ENCODE assay signal across 1 cellular context in the genomic region with DNA sequence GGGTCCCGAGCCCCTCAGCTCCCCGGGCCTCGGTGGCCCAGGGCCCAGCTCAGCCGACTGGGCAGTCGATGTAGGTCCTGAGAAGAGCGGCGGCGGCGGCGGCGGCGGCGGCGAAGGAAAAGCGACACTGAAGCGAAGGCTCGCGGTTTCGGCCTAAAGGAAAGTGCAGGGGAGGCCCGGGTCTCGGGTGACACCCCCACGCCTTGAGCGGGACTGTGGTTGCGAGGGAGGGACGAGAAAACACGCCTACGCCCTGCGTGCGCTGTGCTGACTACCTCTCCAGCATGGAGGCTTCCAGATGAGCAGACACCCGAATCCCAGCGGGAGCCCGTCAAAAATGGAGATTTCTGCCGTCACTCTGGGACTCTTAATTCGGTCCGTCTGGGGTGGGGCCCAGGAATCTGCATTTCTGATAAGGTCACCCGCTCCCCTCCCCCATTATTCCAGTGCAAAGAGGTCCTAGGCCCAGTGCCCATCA.
TF ChIP-seq lines count a peak whose summit lies in the region.

No MANE protein-coding gene starts in this region.

TF ChIP-seq in HEK293, 187 proteins besides CTCF, POLR2A, EP300 and RAD21 (continued from another document and continues in another):
- no peak for TF ChIP-seq ZNF19 (tag by site-specific recombination; IDR thresholded peaks at IDR 0.05; ENCODE audit: low read depth)
- peak; percentile 86; the same call in 1 of the 2 replicates for TF ChIP-seq ZNF785 (tag by site-specific recombination; IDR thresholded peaks at IDR 0.05)
- no peak for TF ChIP-seq ZNF548 (tag by site-specific recombination; IDR thresholded peaks at IDR 0.05)
- TF ChIP-seq YY2 (tag by site-specific recombination; IDR thresholded peaks at IDR 0.05) = no peak
- TF ChIP-seq ZBTB21 (tag by site-specific recombination; IDR thresholded peaks at IDR 0.05) = peak; percentile 10; the same call in 1 of the 2 replicates
- TF ChIP-seq, protein P1, sequence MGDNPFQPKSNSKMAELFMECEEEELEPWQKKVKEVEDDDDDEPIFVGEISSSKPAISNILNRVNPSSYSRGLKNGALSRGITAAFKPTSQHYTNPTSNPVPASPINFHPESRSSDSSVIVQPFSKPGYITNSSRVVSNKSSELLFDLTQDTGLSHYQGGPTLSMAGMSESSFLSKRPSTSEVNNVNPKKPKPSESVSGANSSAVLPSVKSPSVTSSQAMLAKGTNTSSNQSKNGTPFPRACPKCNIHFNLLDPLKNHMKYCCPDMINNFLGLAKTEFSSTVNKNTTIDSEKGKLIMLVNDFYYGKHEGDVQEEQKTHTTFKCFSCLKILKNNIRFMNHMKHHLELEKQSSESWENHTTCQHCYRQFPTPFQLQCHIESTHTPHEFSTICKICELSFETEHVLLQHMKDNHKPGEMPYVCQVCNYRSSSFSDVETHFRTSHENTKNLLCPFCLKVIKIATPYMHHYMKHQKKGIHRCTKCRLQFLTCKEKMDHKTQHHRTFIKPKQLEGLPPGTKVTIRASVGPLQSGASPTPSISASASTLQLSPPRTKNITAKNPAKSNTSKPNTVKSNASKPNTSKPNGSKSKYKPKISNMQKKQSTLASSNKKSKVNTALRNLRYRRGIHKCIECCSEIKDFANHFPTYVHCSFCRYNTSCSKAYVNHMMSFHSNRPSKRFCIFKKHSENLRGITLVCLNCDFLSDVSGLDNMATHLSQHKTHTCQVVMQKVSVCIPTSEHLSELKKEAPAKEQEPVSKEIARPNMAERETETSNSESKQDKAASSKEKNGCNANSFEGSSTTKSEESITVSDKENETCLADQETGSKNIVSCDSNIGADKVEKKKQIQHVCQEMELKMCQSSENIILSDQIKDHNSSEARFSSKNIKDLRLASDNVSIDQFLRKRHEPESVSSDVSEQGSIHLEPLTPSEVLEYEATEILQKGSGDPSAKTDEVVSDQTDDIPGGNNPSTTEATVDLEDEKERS (tag by site-specific recombination; IDR thresholded peaks at IDR 0.05) = no peak
- TF ChIP-seq, protein P2, sequence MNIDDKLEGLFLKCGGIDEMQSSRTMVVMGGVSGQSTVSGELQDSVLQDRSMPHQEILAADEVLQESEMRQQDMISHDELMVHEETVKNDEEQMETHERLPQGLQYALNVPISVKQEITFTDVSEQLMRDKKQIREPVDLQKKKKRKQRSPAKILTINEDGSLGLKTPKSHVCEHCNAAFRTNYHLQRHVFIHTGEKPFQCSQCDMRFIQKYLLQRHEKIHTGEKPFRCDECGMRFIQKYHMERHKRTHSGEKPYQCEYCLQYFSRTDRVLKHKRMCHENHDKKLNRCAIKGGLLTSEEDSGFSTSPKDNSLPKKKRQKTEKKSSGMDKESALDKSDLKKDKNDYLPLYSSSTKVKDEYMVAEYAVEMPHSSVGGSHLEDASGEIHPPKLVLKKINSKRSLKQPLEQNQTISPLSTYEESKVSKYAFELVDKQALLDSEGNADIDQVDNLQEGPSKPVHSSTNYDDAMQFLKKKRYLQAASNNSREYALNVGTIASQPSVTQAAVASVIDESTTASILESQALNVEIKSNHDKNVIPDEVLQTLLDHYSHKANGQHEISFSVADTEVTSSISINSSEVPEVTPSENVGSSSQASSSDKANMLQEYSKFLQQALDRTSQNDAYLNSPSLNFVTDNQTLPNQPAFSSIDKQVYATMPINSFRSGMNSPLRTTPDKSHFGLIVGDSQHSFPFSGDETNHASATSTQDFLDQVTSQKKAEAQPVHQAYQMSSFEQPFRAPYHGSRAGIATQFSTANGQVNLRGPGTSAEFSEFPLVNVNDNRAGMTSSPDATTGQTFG (tag by site-specific recombination; IDR thresholded peaks at IDR 0.05; ENCODE audit: borderline replicate concordance) = no peak
- TF ChIP-seq SP7 (tag by site-specific recombination; IDR thresholded peaks at IDR 0.05) = 0 out of 2 replicates have a peak, but pooled peaks have one; percentile 23
- TF ChIP-seq ZNF670 (tag by site-specific recombination; IDR thresholded peaks at IDR 0.05; ENCODE audit: low read depth) = no peak
- TF ChIP-seq, protein P3, sequence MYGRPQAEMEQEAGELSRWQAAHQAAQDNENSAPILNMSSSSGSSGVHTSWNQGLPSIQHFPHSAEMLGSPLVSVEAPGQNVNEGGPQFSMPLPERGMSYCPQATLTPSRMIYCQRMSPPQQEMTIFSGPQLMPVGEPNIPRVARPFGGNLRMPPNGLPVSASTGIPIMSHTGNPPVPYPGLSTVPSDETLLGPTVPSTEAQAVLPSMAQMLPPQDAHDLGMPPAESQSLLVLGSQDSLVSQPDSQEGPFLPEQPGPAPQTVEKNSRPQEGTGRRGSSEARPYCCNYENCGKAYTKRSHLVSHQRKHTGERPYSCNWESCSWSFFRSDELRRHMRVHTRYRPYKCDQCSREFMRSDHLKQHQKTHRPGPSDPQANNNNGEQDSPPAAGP (tag by site-specific recombination; IDR thresholded peaks at IDR 0.05) = no peak
- TF ChIP-seq ZNF660 (tag by site-specific recombination; IDR thresholded peaks at IDR 0.05) = peak; percentile 31; the same call in 1 of the 2 replicates
- TF ChIP-seq ZNF549 (tag by site-specific recombination; IDR thresholded peaks at IDR 0.05) = no peak
- peak; percentile 86 for TF ChIP-seq ZNF335 (tag by site-specific recombination; conservative IDR thresholded peaks at IDR 0.05)
- TF ChIP-seq, protein P4, sequence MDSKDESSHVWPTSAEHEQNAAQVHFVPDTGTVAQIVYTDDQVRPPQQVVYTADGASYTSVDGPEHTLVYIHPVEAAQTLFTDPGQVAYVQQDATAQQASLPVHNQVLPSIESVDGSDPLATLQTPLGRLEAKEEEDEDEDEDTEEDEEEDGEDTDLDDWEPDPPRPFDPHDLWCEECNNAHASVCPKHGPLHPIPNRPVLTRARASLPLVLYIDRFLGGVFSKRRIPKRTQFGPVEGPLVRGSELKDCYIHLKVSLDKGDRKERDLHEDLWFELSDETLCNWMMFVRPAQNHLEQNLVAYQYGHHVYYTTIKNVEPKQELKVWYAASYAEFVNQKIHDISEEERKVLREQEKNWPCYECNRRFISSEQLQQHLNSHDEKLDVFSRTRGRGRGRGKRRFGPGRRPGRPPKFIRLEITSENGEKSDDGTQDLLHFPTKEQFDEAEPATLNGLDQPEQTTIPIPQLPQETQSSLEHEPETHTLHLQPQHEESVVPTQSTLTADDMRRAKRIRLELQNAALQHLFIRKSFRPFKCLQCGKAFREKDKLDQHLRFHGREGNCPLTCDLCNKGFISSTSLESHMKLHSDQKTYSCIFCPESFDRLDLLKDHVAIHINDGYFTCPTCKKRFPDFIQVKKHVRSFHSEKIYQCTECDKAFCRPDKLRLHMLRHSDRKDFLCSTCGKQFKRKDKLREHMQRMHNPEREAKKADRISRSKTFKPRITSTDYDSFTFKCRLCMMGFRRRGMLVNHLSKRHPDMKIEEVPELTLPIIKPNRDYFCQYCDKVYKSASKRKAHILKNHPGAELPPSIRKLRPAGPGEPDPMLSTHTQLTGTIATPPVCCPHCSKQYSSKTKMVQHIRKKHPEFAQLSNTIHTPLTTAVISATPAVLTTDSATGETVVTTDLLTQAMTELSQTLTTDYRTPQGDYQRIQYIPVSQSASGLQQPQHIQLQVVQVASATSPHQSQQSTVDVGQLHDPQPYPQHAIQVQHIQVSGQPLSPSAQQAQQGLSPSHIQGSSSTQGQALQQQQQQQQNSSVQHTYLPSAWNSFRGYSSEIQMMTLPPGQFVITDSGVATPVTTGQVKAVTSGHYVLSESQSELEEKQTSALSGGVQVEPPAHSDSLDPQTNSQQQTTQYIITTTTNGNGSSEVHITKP (tag by site-specific recombination; IDR thresholded peaks at IDR 0.05) = peak; percentile 95
- TF ChIP-seq ZNF10 (tag by site-specific recombination; IDR thresholded peaks at IDR 0.05) = no peak
- no peak for TF ChIP-seq ZNF202 (tag by site-specific recombination; IDR thresholded peaks at IDR 0.05; ENCODE audit: borderline replicate concordance)
- no peak; the same call in 1 of the 2 replicates for TF ChIP-seq ZXDB (tag by site-specific recombination; IDR thresholded peaks at IDR 0.05)
- TF ChIP-seq, protein P5, sequence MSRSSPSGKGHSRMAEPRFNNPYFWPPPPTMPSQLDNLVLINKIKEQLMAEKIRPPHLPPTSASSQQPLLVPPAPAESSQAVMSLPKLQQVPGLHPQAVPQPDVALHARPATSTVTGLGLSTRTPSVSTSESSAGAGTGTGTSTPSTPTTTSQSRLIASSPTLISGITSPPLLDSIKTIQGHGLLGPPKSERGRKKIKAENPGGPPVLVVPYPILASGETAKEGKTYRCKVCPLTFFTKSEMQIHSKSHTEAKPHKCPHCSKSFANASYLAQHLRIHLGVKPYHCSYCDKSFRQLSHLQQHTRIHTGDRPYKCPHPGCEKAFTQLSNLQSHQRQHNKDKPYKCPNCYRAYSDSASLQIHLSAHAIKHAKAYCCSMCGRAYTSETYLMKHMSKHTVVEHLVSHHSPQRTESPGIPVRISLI (tag by site-specific recombination; IDR thresholded peaks at IDR 0.05) = no peak; the same call in 1 of the 2 replicates
- no peak for TF ChIP-seq OSR2 (tag by site-specific recombination; IDR thresholded peaks at IDR 0.05)
- TF ChIP-seq ZNF16 (tag by site-specific recombination; IDR thresholded peaks at IDR 0.05; ENCODE audit: low read depth) = no peak
- no peak for TF ChIP-seq ZNF169 (tag by site-specific recombination; IDR thresholded peaks at IDR 0.05)
- no peak for TF ChIP-seq ZSCAN23 (tag by site-specific recombination; IDR thresholded peaks at IDR 0.05)
- TF ChIP-seq ZBTB48 (tag by site-specific recombination; IDR thresholded peaks at IDR 0.05) = 0 out of 2 replicates have a peak, but pooled peaks have one; percentile 22
- TF ChIP-seq ZNF654 (tag by site-specific recombination; IDR thresholded peaks at IDR 0.05; ENCODE audit: low read depth) = no peak
- TF ChIP-seq, protein P6, sequence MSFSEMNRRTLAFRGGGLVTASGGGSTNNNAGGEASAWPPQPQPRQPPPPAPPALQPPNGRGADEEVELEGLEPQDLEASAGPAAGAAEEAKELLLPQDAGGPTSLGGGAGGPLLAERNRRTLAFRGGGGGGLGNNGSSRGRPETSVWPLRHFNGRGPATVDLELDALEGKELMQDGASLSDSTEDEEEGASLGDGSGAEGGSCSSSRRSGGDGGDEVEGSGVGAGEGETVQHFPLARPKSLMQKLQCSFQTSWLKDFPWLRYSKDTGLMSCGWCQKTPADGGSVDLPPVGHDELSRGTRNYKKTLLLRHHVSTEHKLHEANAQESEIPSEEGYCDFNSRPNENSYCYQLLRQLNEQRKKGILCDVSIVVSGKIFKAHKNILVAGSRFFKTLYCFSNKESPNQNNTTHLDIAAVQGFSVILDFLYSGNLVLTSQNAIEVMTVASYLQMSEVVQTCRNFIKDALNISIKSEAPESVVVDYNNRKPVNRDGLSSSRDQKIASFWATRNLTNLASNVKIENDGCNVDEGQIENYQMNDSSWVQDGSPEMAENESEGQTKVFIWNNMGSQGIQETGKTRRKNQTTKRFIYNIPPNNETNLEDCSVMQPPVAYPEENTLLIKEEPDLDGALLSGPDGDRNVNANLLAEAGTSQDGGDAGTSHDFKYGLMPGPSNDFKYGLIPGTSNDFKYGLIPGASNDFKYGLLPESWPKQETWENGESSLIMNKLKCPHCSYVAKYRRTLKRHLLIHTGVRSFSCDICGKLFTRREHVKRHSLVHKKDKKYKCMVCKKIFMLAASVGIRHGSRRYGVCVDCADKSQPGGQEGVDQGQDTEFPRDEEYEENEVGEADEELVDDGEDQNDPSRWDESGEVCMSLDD (tag by site-specific recombination; IDR thresholded peaks at IDR 0.05) = peak; percentile 60
- TF ChIP-seq ZNF223 (tag by site-specific recombination; IDR thresholded peaks at IDR 0.05) = no peak
- 0 out of 2 replicates have a peak, but pooled peaks have one; percentile 11 for TF ChIP-seq GFI1B (tag by site-specific recombination; IDR thresholded peaks at IDR 0.05)
- no peak for TF ChIP-seq ZNF174 (tag by site-specific recombination; IDR thresholded peaks at IDR 0.05)
- TF ChIP-seq ZNF214 (tag by site-specific recombination; IDR thresholded peaks at IDR 0.05; ENCODE audit: borderline replicate concordance) = no peak
- TF ChIP-seq, protein P7, sequence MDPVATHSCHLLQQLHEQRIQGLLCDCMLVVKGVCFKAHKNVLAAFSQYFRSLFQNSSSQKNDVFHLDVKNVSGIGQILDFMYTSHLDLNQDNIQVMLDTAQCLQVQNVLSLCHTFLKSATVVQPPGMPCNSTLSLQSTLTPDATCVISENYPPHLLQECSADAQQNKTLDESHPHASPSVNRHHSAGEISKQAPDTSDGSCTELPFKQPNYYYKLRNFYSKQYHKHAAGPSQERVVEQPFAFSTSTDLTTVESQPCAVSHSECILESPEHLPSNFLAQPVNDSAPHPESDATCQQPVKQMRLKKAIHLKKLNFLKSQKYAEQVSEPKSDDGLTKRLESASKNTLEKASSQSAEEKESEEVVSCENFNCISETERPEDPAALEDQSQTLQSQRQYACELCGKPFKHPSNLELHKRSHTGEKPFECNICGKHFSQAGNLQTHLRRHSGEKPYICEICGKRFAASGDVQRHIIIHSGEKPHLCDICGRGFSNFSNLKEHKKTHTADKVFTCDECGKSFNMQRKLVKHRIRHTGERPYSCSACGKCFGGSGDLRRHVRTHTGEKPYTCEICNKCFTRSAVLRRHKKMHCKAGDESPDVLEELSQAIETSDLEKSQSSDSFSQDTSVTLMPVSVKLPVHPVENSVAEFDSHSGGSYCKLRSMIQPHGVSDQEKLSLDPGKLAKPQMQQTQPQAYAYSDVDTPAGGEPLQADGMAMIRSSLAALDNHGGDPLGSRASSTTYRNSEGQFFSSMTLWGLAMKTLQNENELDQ (tag by site-specific recombination; IDR thresholded peaks at IDR 0.05; ENCODE audit: low read depth) = no peak
- TF ChIP-seq, protein P8, sequence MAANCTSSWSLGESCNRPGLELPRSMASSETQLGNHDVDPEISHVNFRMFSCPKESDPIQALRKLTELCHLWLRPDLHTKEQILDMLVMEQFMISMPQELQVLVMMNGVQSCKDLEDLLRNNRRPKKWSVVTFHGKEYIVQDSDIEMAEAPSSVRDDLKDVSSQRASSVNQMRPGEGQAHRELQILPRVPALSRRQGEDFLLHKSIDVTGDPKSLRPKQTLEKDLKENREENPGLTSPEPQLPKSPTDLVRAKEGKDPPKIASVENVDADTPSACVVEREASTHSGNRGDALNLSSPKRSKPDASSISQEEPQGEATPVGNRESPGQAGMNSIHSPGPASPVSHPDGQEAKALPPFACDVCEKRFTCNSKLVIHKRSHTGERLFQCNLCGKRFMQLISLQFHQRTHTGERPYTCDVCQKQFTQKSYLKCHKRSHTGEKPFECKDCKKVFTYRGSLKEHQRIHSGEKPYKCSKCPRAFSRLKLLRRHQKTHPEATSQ (tag by site-specific recombination; IDR thresholded peaks at IDR 0.05) = no peak
- no peak for TF ChIP-seq ZNF133 (tag by site-specific recombination; IDR thresholded peaks at IDR 0.05)
- no peak for TF ChIP-seq ZNF350 (tag by site-specific recombination; IDR thresholded peaks at IDR 0.05)
- TF ChIP-seq IKZF3 (tag by site-specific recombination; IDR thresholded peaks at IDR 0.05) = peak; percentile 64
